In the genomic region with DNA sequence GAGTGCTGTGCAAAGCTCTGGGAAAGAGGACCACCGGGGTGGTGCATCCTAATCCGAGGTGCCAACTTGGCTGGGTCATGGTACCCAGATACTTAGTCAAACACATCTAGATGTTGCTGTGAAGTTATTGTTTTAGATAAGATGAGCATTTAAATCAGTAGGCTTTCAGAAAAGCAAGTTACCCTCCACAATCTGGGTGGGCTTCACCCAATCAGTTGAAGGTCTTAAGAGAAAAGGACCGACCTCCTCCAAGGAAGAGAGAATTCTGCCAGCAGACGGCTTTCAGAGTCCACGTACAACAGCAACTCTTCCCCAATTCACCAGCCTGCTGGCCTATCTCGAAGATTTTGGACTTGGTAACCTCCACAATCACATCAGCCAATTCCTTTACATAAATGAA, we compare ENCODE assay signal across 28 cellular contexts.
"Had no signal": no experiment of that assay in that cellular context is flagged by ENCODE, and none has a peak within 500 bp of the region (broad histone marks: within the 10 kb centered on the region; RNA-seq: fewer than 3 reads in every experiment).

No MANE protein-coding gene starts in this region.

- H3K4me3 ChIP-seq: ovary, psoas muscle, right lobe of liver, skin epidermis, smooth muscle cell, spleen, suprapubic skin, testis, tibial artery, transverse colon, vagina had no signal

- H3K27me3 ChIP-seq: ovary, right lobe of liver, testis, tibial artery, transverse colon, vagina had no signal

- H3K79me2 ChIP-seq: parathyroid adenoma had no signal

- H3K9me3 ChIP-seq: neutrophil, psoas muscle, right lobe of liver, suprapubic skin, testis, tibial artery, transverse colon, vagina had no signal

- DNase-seq: naive thymus-derived CD8-positive, alpha-beta T cell; nephron progenitor cell; nucleus accumbens; ovary; psoas muscle; right cardiac atrium; right lobe of liver; spleen; stimulated activated CD4-positive, alpha-beta T cell treated with anti-CD3 and anti-CD28 coated beads, Interleukin-12 subunit alpha, Interleukin-12 subunit beta, amount 100 ng/mL, for 4 hours; stimulated activated CD4-positive, alpha-beta T cell treated with anti-CD3 and anti-CD28 coated beads, Interleukin-1b, Interleukin-23, amount 100 ng/mL, for 48 hours; stimulated activated CD4-positive, alpha-beta T cell treated with anti-CD3 and anti-CD28 coated beads, Interleukin-4, amount 100 ng/mL, for 1 hour; stimulated activated CD4-positive, alpha-beta T cell treated with anti-CD3 and anti-CD28 coated beads, Interleukin-4, amount 100 ng/mL, for 4 hours; stimulated activated CD8-positive, alpha-beta memory T cell treated with anti-CD3 and anti-CD28 coated beads, Interleukin-4, amount 100 ng/mL, for 48 hours; stimulated activated naive CD4-positive, alpha-beta T cell; stimulated activated naive CD8-positive, alpha-beta T cell treated with anti-CD3 and anti-CD28 coated beads, Interleukin-15, amount 100 ng/mL, for 72 hours; stimulated activated naive CD8-positive, alpha-beta T cell treated with anti-CD3 and anti-CD28 coated beads, Interleukin-15, Interleukin-2, amounts not matched to agents 100 U/mL and 50 U/mL, for 24 hours; substantia nigra; testis; tibial artery; transverse colon had no signal

- H3K36me3 ChIP-seq: neutrophil, ovary, right lobe of liver, spleen, suprapubic skin, tibial artery, transverse colon, vagina had no signal

- ATAC-seq: naive thymus-derived CD8-positive, alpha-beta T cell; natural killer cell treated with Interleukin-12 subunit alpha and Interleukin-12 subunit beta and Interleukin-15 and Interleukin-18, amount 100 ng/mL, for 72 hours; psoas muscle; right lobe of liver; stimulated activated memory B cell treated with anti-CD40 and anti-IgM and Interleukin-4, amounts not matched to agents 10 μg/mL and 1 μg/mL and 100 μg/mL, for 72 hours; stimulated activated naive CD8-positive, alpha-beta T cell treated with anti-CD3 and anti-CD28 coated beads, Interleukin-15, amount 100 ng/mL, for 72 hours; stimulated activated naive CD8-positive, alpha-beta T cell treated with anti-CD3 and anti-CD28 coated beads, Interleukin-15, Interleukin-2, amounts not matched to agents 100 U/mL and 50 U/mL, for 24 hours had no signal

- H3K4me2 ChIP-seq: smooth muscle cell had no signal

- H3K27ac ChIP-seq: neutrophil, ovary, parathyroid adenoma, psoas muscle, right lobe of liver, skin epidermis, spleen, suprapubic skin, testis, tibial artery, transverse colon, vagina had no signal

- H3K4me1 ChIP-seq: parathyroid adenoma, psoas muscle, right lobe of liver, spleen, testis, transverse colon, vagina had no signal

- H2AFZ ChIP-seq: parathyroid adenoma had no signal
